8 cellular contexts compared by ENCODE assay signal in genomic region chr1:40078512-40079333, GRCh38. TPM values are rescaled to one million over a fixed set of nuclear protein-coding genes. Genes with fewer than 3 reads are reported as not detected.
DNase-seq lines count a peak whose midpoint lies in the region; ATAC-seq lines count a peak whose summit lies in the region.

No MANE protein-coding gene starts in this region.

- ATAC-seq in Right ventricle myocardium superior (ENCODE audit: poor library complexity) (peak; percentile 65), sciatic nerve (peak; percentile 65), GM21786 (IDR thresholded peaks at IDR 0.05; ENCODE audit: unreplicated experiment) (no peak)

- intact Hi-C loops in Right ventricle myocardium superior (cut with DNase I), result no loop called here
- intact Hi-C loops in sciatic nerve (cut with DNase I), result no loop called here

- DNase-seq in DMS53 treated with DMSO at 0.1 percent for 48 hours (lab: John Stamatoyannopoulos, UW; ENCODE audit: unreplicated experiment), result peak; percentile 74
- DNase-seq in HuH-7 (ENCODE audit: low spot score), result peak; percentile 65
- peak; percentile 82 for DNase-seq in OCI-M1 (lab: John Stamatoyannopoulos, UW)
- peak; percentile 24 for DNase-seq in activated gamma-delta T cell treated with anti-CD3 and anti-CD28 coated beads, Interleukin-2, amount 50 U/mL, for 16 hours (ENCODE audit: low read depth)
- no peak for DNase-seq in Right ventricle myocardium superior
- no peak for DNase-seq in sciatic nerve (ENCODE audit: low spot score)
- DNase-seq in putamen (ENCODE audit: low spot score), result no peak

RNA-seq across cellular contexts. Expression of gene PPT1, which starts 18.3 kb away (rescaled TPM):
- 37.7 TPM for total RNA-seq in Right ventricle myocardium superior
- 80.3 TPM for total RNA-seq in sciatic nerve

RNA-seq across cellular contexts. Expression of gene CAP1, which starts 38.2 kb away (rescaled TPM):
- total RNA-seq in Right ventricle myocardium superior (72.6 TPM), sciatic nerve (359 TPM)

Comparison
In these comparisons a context has a peak if more than half of its experiments do, and no peak if none do; other contexts are left out.
1. DNase-seq: peak in DMS53 treated with DMSO at 0.1 percent for 48 hours (single experiment), HuH-7 (single experiment), OCI-M1 (single experiment) and activated gamma-delta T cell treated with anti-CD3 and anti-CD28 coated beads, Interleukin-2, amount 50 U/mL, for 16 hours (single experiment); none in Right ventricle myocardium superior (single experiment), sciatic nerve (single experiment) and putamen (single experiment).